In genomic region chr12:99386907-99387306, GRCh38 we compare ENCODE assay signal across 9 cellular contexts.
DNase-seq lines count a peak whose midpoint lies in the region; ATAC-seq, FAIRE-seq and TF ChIP-seq lines count a peak whose summit lies in the region.
"Had no signal": no experiment of that assay in that cellular context is flagged by ENCODE, and none has a peak within 500 bp of the region (broad histone marks: within the 10 kb centered on the region; RNA-seq: fewer than 3 reads in every experiment).

No MANE protein-coding gene starts in this region.

- no peak overlapping the region for H3K4me3 ChIP-seq in NT2/D1 (ENCODE audit: insufficient read length, low read depth)
- H3K4me3 ChIP-seq in foreskin fibroblast (ENCODE audit: low read depth in 1 of 2, low read length in 2 of 2), result no peak overlapping the region
- no peak overlapping the region for H3K4me3 ChIP-seq in colonic mucosa

- H3K27me3 ChIP-seq in NT2/D1 (ENCODE audit: insufficient read depth, insufficient read length) (no peaks in the 10 kb centered on the region), colonic mucosa (no peaks in the 10 kb centered on the region)

- H3K27ac ChIP-seq in colonic mucosa, result no peak overlapping the region

- peak; percentile 32 for TF ChIP-seq CTCF in foreskin fibroblast (IDR thresholded peaks at IDR 0.05; ENCODE audit: low read depth, low read length)
- TF ChIP-seq CTCF in colonic mucosa (IDR thresholded peaks at IDR 0.05), result no peak

- H3K9ac ChIP-seq in NT2/D1 (ENCODE audit: insufficient read length, low read depth), result no peak overlapping the region
- H3K9ac ChIP-seq in colonic mucosa (ENCODE audit: low read depth in 2 of 2, low read length in 2 of 2), result no peak overlapping the region

- peak; percentile 56 for ATAC-seq in HG02759 (IDR thresholded peaks at IDR 0.05; ENCODE audit: unreplicated experiment)
- ATAC-seq in HG02588 (IDR thresholded peaks at IDR 0.05; ENCODE audit: unreplicated experiment), result no peak
- no peak for ATAC-seq in GM18907 (IDR thresholded peaks at IDR 0.05; ENCODE audit: unreplicated experiment)

- intact Hi-C loops in colonic mucosa (cut with DNase I), result no loop called here

- H3K4me1 ChIP-seq in NT2/D1 (ENCODE audit: insufficient read depth, insufficient read length) (no peaks in the 10 kb centered on the region), colonic mucosa (no peaks in the 10 kb centered on the region)

- peak; percentile 54 for DNase-seq in NT2/D1 (ENCODE audit: low read depth, low spot score)
- peak in 1 of 2 donors; percentile 1 for DNase-seq in foreskin fibroblast
- no peak for DNase-seq in NCI-H774 (lab: John Stamatoyannopoulos, UW)
- no peak for DNase-seq in colonic mucosa

- H3K36me3 ChIP-seq in NT2/D1 (ENCODE audit: insufficient read depth, insufficient read length, low read length) (no peaks in the 10 kb centered on the region), colonic mucosa (no peaks in the 10 kb centered on the region)

- peak; percentile 47 for FAIRE-seq in G401.6 (lab: Jason Lieb, UNC)
- FAIRE-seq: endometrium had no signal

- H3K9me3 ChIP-seq in NT2/D1 (ENCODE audit: insufficient read depth, low read length) (no peaks in the 10 kb centered on the region), colonic mucosa (no peaks in the 10 kb centered on the region)
